In the genomic region with DNA sequence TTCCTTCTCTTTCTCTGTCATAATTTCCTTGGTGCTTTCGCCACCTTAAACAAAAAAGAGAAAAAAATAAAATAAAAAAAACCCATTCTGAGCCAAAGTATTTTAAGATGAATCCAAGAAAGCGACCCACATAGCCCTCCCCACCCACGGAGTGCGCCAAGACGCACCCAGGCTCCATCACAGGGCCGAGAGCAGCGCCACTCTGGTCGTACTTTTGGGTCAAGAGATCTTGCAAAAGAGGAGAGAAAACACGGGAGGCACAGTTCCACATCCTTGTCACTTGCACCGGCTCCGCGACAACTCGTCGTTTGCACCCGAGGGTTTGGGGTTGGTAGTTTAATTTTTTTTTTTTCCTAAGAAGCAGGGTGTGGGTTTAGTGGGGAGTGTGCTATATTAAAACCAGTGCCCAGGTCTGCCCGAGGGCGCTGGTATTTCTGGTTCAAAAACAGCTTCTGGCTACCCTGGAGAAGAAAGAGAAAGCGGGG, we compare ENCODE assay signal across 1 cellular context.
A peak's percentile ranks its signal among the peaks of the same experiment; 100 is the strongest.
TF ChIP-seq lines count a peak whose summit lies in the region.

No MANE protein-coding gene starts in this region.

TF ChIP-seq in H1, 55 proteins besides CTCF, POLR2A, EP300 and RAD21:
- TF ChIP-seq KDM4A (IDR thresholded peaks at IDR 0.05; ENCODE audit: low read depth, low read length, severe bottlenecking) (no peak), RBBP5 (IDR thresholded peaks at IDR 0.05; ENCODE audit: borderline replicate concordance, low read depth, low read length) (no peak), SUZ12 (IDR thresholded peaks at IDR 0.05; ENCODE audit: low read length) (no peak; the same call in 1 of the 2 replicates), RNF2 (IDR thresholded peaks at IDR 0.05; ENCODE audit: borderline replicate concordance, low read depth, low read length, missing control alignments, poor library complexity, severe bottlenecking) (peak; percentile 41), CREB1 (IDR thresholded peaks at IDR 0.05) (no peak)
- TF ChIP-seq, protein P1, sequence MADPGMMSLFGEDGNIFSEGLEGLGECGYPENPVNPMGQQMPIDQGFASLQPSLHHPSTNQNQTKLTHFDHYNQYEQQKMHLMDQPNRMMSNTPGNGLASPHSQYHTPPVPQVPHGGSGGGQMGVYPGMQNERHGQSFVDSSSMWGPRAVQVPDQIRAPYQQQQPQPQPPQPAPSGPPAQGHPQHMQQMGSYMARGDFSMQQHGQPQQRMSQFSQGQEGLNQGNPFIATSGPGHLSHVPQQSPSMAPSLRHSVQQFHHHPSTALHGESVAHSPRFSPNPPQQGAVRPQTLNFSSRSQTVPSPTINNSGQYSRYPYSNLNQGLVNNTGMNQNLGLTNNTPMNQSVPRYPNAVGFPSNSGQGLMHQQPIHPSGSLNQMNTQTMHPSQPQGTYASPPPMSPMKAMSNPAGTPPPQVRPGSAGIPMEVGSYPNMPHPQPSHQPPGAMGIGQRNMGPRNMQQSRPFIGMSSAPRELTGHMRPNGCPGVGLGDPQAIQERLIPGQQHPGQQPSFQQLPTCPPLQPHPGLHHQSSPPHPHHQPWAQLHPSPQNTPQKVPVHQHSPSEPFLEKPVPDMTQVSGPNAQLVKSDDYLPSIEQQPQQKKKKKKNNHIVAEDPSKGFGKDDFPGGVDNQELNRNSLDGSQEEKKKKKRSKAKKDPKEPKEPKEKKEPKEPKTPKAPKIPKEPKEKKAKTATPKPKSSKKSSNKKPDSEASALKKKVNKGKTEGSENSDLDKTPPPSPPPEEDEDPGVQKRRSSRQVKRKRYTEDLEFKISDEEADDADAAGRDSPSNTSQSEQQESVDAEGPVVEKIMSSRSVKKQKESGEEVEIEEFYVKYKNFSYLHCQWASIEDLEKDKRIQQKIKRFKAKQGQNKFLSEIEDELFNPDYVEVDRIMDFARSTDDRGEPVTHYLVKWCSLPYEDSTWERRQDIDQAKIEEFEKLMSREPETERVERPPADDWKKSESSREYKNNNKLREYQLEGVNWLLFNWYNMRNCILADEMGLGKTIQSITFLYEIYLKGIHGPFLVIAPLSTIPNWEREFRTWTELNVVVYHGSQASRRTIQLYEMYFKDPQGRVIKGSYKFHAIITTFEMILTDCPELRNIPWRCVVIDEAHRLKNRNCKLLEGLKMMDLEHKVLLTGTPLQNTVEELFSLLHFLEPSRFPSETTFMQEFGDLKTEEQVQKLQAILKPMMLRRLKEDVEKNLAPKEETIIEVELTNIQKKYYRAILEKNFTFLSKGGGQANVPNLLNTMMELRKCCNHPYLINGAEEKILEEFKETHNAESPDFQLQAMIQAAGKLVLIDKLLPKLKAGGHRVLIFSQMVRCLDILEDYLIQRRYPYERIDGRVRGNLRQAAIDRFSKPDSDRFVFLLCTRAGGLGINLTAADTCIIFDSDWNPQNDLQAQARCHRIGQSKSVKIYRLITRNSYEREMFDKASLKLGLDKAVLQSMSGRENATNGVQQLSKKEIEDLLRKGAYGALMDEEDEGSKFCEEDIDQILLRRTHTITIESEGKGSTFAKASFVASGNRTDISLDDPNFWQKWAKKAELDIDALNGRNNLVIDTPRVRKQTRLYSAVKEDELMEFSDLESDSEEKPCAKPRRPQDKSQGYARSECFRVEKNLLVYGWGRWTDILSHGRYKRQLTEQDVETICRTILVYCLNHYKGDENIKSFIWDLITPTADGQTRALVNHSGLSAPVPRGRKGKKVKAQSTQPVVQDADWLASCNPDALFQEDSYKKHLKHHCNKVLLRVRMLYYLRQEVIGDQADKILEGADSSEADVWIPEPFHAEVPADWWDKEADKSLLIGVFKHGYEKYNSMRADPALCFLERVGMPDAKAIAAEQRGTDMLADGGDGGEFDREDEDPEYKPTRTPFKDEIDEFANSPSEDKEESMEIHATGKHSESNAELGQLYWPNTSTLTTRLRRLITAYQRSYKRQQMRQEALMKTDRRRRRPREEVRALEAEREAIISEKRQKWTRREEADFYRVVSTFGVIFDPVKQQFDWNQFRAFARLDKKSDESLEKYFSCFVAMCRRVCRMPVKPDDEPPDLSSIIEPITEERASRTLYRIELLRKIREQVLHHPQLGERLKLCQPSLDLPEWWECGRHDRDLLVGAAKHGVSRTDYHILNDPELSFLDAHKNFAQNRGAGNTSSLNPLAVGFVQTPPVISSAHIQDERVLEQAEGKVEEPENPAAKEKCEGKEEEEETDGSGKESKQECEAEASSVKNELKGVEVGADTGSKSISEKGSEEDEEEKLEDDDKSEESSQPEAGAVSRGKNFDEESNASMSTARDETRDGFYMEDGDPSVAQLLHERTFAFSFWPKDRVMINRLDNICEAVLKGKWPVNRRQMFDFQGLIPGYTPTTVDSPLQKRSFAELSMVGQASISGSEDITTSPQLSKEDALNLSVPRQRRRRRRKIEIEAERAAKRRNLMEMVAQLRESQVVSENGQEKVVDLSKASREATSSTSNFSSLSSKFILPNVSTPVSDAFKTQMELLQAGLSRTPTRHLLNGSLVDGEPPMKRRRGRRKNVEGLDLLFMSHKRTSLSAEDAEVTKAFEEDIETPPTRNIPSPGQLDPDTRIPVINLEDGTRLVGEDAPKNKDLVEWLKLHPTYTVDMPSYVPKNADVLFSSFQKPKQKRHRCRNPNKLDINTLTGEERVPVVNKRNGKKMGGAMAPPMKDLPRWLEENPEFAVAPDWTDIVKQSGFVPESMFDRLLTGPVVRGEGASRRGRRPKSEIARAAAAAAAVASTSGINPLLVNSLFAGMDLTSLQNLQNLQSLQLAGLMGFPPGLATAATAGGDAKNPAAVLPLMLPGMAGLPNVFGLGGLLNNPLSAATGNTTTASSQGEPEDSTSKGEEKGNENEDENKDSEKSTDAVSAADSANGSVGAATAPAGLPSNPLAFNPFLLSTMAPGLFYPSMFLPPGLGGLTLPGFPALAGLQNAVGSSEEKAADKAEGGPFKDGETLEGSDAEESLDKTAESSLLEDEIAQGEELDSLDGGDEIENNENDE (IDR thresholded peaks at IDR 0.05; ENCODE audit: insufficient replicate concordance, low read length): no peak
